In genomic region chr1:215717677-215718076, GRCh38 we compare ENCODE assay signal across 23 cellular contexts.
"Had no signal": no experiment of that assay in that cellular context is flagged by ENCODE, and none has a peak within 500 bp of the region (broad histone marks: within the 10 kb centered on the region; RNA-seq: fewer than 3 reads in every experiment).

No MANE protein-coding gene starts in this region.

- H3K4me1 ChIP-seq: esophagus squamous epithelium, gastrocnemius medialis, heart right ventricle, left ventricle myocardium inferior, lower lobe of right lung had no signal

- FAIRE-seq: colon, endothelial cell of umbilical vein, islet of Langerhans, keratinocyte had no signal

- H3K4me3 ChIP-seq: coronary artery, dorsolateral prefrontal cortex, esophagus squamous epithelium, gastrocnemius medialis, heart right ventricle, left ventricle myocardium inferior, lower lobe of right lung, mucosa of descending colon had no signal

- H3K27ac ChIP-seq: coronary artery, dorsolateral prefrontal cortex, esophagus squamous epithelium, gastrocnemius medialis, heart right ventricle, left ventricle myocardium inferior, lower lobe of right lung had no signal

- H3K36me3 ChIP-seq: esophagus squamous epithelium, gastrocnemius medialis, heart right ventricle, left ventricle myocardium inferior, lower lobe of right lung had no signal

- H3K9me3 ChIP-seq: esophagus squamous epithelium, gastrocnemius medialis, heart right ventricle, left ventricle myocardium inferior, lower lobe of right lung, mucosa of descending colon had no signal

- H3K27me3 ChIP-seq: esophagus squamous epithelium, gastrocnemius medialis, heart right ventricle had no signal

- DNase-seq: dermis blood vessel endothelial cell; dorsolateral prefrontal cortex; effector CD4-positive, alpha-beta T cell; effector memory CD4-positive, alpha-beta T cell; esophagus squamous epithelium; foreskin fibroblast; foreskin melanocyte; gastrocnemius medialis; glutamatergic neuron; head of caudate nucleus; heart right ventricle; hippocampal formation; left cardiac atrium; left ventricle myocardium inferior; lower lobe of right lung; mesenchymal stem cell; mucosa of descending colon; naive B cell had no signal

- ATAC-seq: gastrocnemius medialis, heart right ventricle, left cardiac atrium, lower lobe of right lung, mucosa of descending colon had no signal
